8 cellular contexts compared by ENCODE assay signal in genomic region chr21:27564684-27565280, GRCh38.
A peak's percentile ranks its signal among the peaks of the same experiment; 100 is the strongest.
DNase-seq lines count a peak whose midpoint lies in the region; ATAC-seq and TF ChIP-seq lines count a peak whose summit lies in the region.

No MANE protein-coding gene starts in this region.

- TF ChIP-seq CTCF in CD14-positive monocyte (IDR thresholded peaks at IDR 0.05) (peak; percentile 18), fibroblast of villous mesenchyme (IDR thresholded peaks at IDR 0.05; ENCODE audit: insufficient read depth, low read depth, low read length) (peak; percentile 68), prostate gland (IDR thresholded peaks at IDR 0.05) (peak in 3 of 4 experiments; percentile 36 to 54 (median 53))

- TF ChIP-seq POLR2A in prostate gland (IDR thresholded peaks at IDR 0.05), result no peak

- H3K4me1 ChIP-seq in prostate gland (replicated peaks), result no peaks in the 10 kb centered on the region

- H3K4me3 ChIP-seq in fibroblast of villous mesenchyme (ENCODE audit: low read depth, low read length) (no peak overlapping the region), prostate gland (no peak overlapping the region)

- 58% methylated on average over 1 of the region's 1 CpG for WGBS in prostate gland

- H3K4me1 Mint-ChIP-seq in CD14-positive monocyte, result no peaks in the 10 kb centered on the region

- no peaks in the 10 kb centered on the region for H3K9me3 ChIP-seq in prostate gland

- H3K36me3 ChIP-seq in prostate gland, result no peaks in the 10 kb centered on the region

- H3K36me3 Mint-ChIP-seq in CD14-positive monocyte, result no peaks in the 10 kb centered on the region

- H3K27ac Mint-ChIP-seq in CD14-positive monocyte, result no peak overlapping the region

- DNase-seq in CD14-positive monocyte (ENCODE audit: low spot score) (no peak), HS-27A (ENCODE audit: low read depth) (peak; percentile 78), SK-N-DZ (ENCODE audit: low spot score) (peak; percentile 42), fibroblast of villous mesenchyme (ENCODE audit: low read depth) (peak; percentile 60), prostate gland (ENCODE audit: low spot score) (peak; percentile 25), occipital lobe (lab: John Stamatoyannopoulos, UW) (no peak), GF-D8 (lab: John Stamatoyannopoulos, UW) (no peak)

- H3K4me3 Mint-ChIP-seq in CD14-positive monocyte, result no peak overlapping the region

- no peak overlapping the region for H3K27ac ChIP-seq in prostate gland

- no peak for ATAC-seq in HG03469 (IDR thresholded peaks at IDR 0.05; ENCODE audit: unreplicated experiment)

- H3K27me3 ChIP-seq in prostate gland (replicated peaks; ENCODE audit: insufficient read depth), result no peaks in the 10 kb centered on the region

- H3K27me3 Mint-ChIP-seq in CD14-positive monocyte (ENCODE audit: low read depth in 3 of 3), result peaks cover 0 to 3% (median 2%) of the 10 kb centered on the region in 3 donors

- intact Hi-C loops in CD14-positive monocyte (cut with micrococcal nuclease), result no loop called here
- intact Hi-C loops in prostate gland (cut with DNase I), result no loop called here

- H3K9me3 Mint-ChIP-seq in CD14-positive monocyte, result peaks cover 0 to 3% (median 0%) of the 10 kb centered on the region in 7 donors

Comparison
In these comparisons a context has a peak if more than half of its experiments do, and no peak if none do; other contexts are left out.
1. DNase-seq: peak in HS-27A (single experiment), SK-N-DZ (single experiment), fibroblast of villous mesenchyme (single experiment) and prostate gland (single experiment); none in CD14-positive monocyte (single experiment), occipital lobe (single experiment) and GF-D8 (single experiment).
2. CTCF ChIP-seq: peak in every context shown above with its lines; median percentile 68 in fibroblast of villous mesenchyme; 53 in prostate gland; 18 in CD14-positive monocyte.